18 cellular contexts compared by ENCODE assay signal in genomic region chr3:15052335-15053242, GRCh38. TPM values are rescaled to one million over a fixed set of nuclear protein-coding genes. Genes with fewer than 3 reads are reported as not detected.
A peak's percentile ranks its signal among the peaks of the same experiment; 100 is the strongest.
DNase-seq lines count a peak whose midpoint lies in the region; ATAC-seq and TF ChIP-seq lines count a peak whose summit lies in the region.
"Had no signal": no experiment of that assay in that cellular context is flagged by ENCODE, and none has a peak within 500 bp of the region (broad histone marks: within the 10 kb centered on the region; RNA-seq: fewer than 3 reads in every experiment).

No MANE protein-coding gene starts in this region.

- 0 out of 2 replicates have a peak, but pooled peaks cover 4% of the 10 kb centered on the region for H3F3A ChIP-seq in OCI-LY1 (ENCODE audit: insufficient read depth, low read length)

- no peak overlapping the region for H3K4me3 Mint-ChIP-seq in activated CD8-positive, alpha-beta T cell treated with anti-CD3 and anti-CD28 coated beads for 36 hours
- no peak overlapping the region for H3K4me3 Mint-ChIP-seq in activated CD8-positive, alpha-beta T cell treated with anti-CD3 and anti-CD28 coated beads, Interleukin-2, amount 10 ng/mL, durations not matched to agents 7 days and 5 days
- H3K4me3 Mint-ChIP-seq in brain, result no peak overlapping the region
- H3K4me3 Mint-ChIP-seq: activated naive CD8-positive, alpha-beta T cell treated with anti-CD3 and anti-CD28 coated beads, Interleukin-2, amount 10 ng/mL, durations not matched to agents 7 days and 5 days had no signal

- intact Hi-C loops in activated CD8-positive, alpha-beta T cell treated with anti-CD3 and anti-CD28 coated beads for 36 hours (cut with micrococcal nuclease), result no loop called here

- H3K27me3 ChIP-seq in OCI-LY1 (ENCODE audit: insufficient read depth, low read length), result no peaks in the 10 kb centered on the region

- no peaks in the 10 kb centered on the region; the same call in 1 of the 2 replicates for H4K20me1 ChIP-seq in OCI-LY1 (ENCODE audit: insufficient read depth, low read length)

- ATAC-seq in activated CD8-positive, alpha-beta T cell treated with anti-CD3 and anti-CD28 coated beads for 36 hours, result no peak
- no peak for ATAC-seq in activated CD8-positive, alpha-beta T cell treated with anti-CD3 and anti-CD28 coated beads, Interleukin-2, amount 10 ng/mL, durations not matched to agents 7 days and 5 days
- no peak for ATAC-seq in HG03196 (IDR thresholded peaks at IDR 0.05; ENCODE audit: unreplicated experiment)

- no peak for TF ChIP-seq CTCF in activated CD8-positive, alpha-beta T cell treated with anti-CD3 and anti-CD28 coated beads for 36 hours (IDR thresholded peaks at IDR 0.05)
- TF ChIP-seq CTCF in OCI-LY1 (IDR thresholded peaks at IDR 0.05; ENCODE audit: low read length), result no peak
- TF ChIP-seq CTCF in brain (conservative IDR thresholded peaks at IDR 0.05), result no peak

- peaks cover 37% of the 10 kb centered on the region for H3K4me1 ChIP-seq in OCI-LY1 (ENCODE audit: insufficient read depth, low read length, severe bottlenecking)
- H3K4me1 ChIP-seq: A549 had no signal

- H3K4me2 ChIP-seq in OCI-LY1 (ENCODE audit: low read length), result no peak overlapping the region
- H3K4me2 ChIP-seq: A549, smooth muscle cell had no signal

- no peak overlapping the region for H3K4me3 ChIP-seq in OCI-LY1 (ENCODE audit: low read depth, low read length, poor library complexity, severe bottlenecking)
- H3K4me3 ChIP-seq: A549, left ventricle myocardium inferior, smooth muscle cell had no signal

- peaks cover 46% of the 10 kb centered on the region for H3K79me2 ChIP-seq in OCI-LY1 (ENCODE audit: insufficient read depth, low read length)

- peaks cover 93% of the 10 kb centered on the region for H3K36me3 ChIP-seq in OCI-LY1 (ENCODE audit: insufficient read depth, low read length)

- CTCF ChIA-PET in activated CD8-positive, alpha-beta T cell treated with anti-CD3 and anti-CD28 coated beads for 36 hours (lab: Charles Lee), result interaction anchor here (1.1 to 2.1 kb wide), 2 partner anchors 31 to 64 kb away, joined by 3 to 5 read pairs; no protein-coding TSS in a partner anchor
- CTCF ChIA-PET in activated CD8-positive, alpha-beta T cell treated with anti-CD3 and anti-CD28 coated beads, Interleukin-2, amount 10 ng/mL, durations not matched to agents 7 days and 5 days (lab: Charles Lee), result interaction anchor here (0.7 to 2.6 kb wide), 3 partner anchors 8 to 20 kb away, joined by 3 to 11 read pairs (median 5); partner anchors contain the start of gene MRPS25

- POLR2A ChIA-PET in activated CD8-positive, alpha-beta T cell treated with anti-CD3 and anti-CD28 coated beads for 36 hours (lab: Charles Lee), result interaction anchor here (2.5 kb wide), 1 partner anchor 12 kb away, joined by 10 read pairs; the partner anchor contains the start of gene MRPS25
- POLR2A ChIA-PET in activated CD8-positive, alpha-beta T cell treated with anti-CD3 and anti-CD28 coated beads, Interleukin-2, amount 10 ng/mL, durations not matched to agents 7 days and 5 days (lab: Charles Lee), result no interaction called here

- H3K27ac Mint-ChIP-seq in activated CD8-positive, alpha-beta T cell treated with anti-CD3 and anti-CD28 coated beads for 36 hours, result peak overlapping the region; percentile 19
- no peak overlapping the region for H3K27ac Mint-ChIP-seq in activated CD8-positive, alpha-beta T cell treated with anti-CD3 and anti-CD28 coated beads, Interleukin-2, amount 10 ng/mL, durations not matched to agents 7 days and 5 days
- peak overlapping the region; percentile 36 to 80 (median 55) for H3K27ac Mint-ChIP-seq in brain

- peaks cover 63% of the 10 kb centered on the region for H3K36me3 Mint-ChIP-seq in activated CD8-positive, alpha-beta T cell treated with anti-CD3 and anti-CD28 coated beads for 36 hours (ENCODE audit: low read depth)
- H3K36me3 Mint-ChIP-seq in activated CD8-positive, alpha-beta T cell treated with anti-CD3 and anti-CD28 coated beads, Interleukin-2, amount 10 ng/mL, durations not matched to agents 7 days and 5 days (ENCODE audit: low read depth), result peaks cover 72% of the 10 kb centered on the region
- peaks cover 73% of the 10 kb centered on the region for H3K36me3 Mint-ChIP-seq in brain

- no peaks in the 10 kb centered on the region for H3K9me2 ChIP-seq in OCI-LY1 (ENCODE audit: low read depth, low read length)

- peaks cover 59% of the 10 kb centered on the region for H3K4me1 Mint-ChIP-seq in activated CD8-positive, alpha-beta T cell treated with anti-CD3 and anti-CD28 coated beads for 36 hours (ENCODE audit: low read depth)
- peaks cover 35% of the 10 kb centered on the region for H3K4me1 Mint-ChIP-seq in activated CD8-positive, alpha-beta T cell treated with anti-CD3 and anti-CD28 coated beads, Interleukin-2, amount 10 ng/mL, durations not matched to agents 7 days and 5 days (ENCODE audit: low read depth)
- peaks cover 13% of the 10 kb centered on the region for H3K4me1 Mint-ChIP-seq in brain

- H2AFZ ChIP-seq in OCI-LY1 (ENCODE audit: low read length), result no peak overlapping the region

- no peaks in the 10 kb centered on the region for H3K27me3 Mint-ChIP-seq in activated CD8-positive, alpha-beta T cell treated with anti-CD3 and anti-CD28 coated beads for 36 hours
- no peaks in the 10 kb centered on the region for H3K27me3 Mint-ChIP-seq in activated CD8-positive, alpha-beta T cell treated with anti-CD3 and anti-CD28 coated beads, Interleukin-2, amount 10 ng/mL, durations not matched to agents 7 days and 5 days (ENCODE audit: low read depth)
- no peaks in the 10 kb centered on the region for H3K27me3 Mint-ChIP-seq in brain
- H3K27me3 Mint-ChIP-seq: activated naive CD8-positive, alpha-beta T cell treated with anti-CD3 and anti-CD28 coated beads, Interleukin-2, amount 10 ng/mL, durations not matched to agents 7 days and 5 days had no signal

- no peaks in the 10 kb centered on the region for H3K9me3 ChIP-seq in OCI-LY1 (ENCODE audit: low read length)
- H3K9me3 ChIP-seq: A549, left ventricle myocardium inferior had no signal

- H3K9me3 Mint-ChIP-seq in activated CD8-positive, alpha-beta T cell treated with anti-CD3 and anti-CD28 coated beads for 36 hours, result peaks cover 3% of the 10 kb centered on the region
- H3K9me3 Mint-ChIP-seq in activated CD8-positive, alpha-beta T cell treated with anti-CD3 and anti-CD28 coated beads, Interleukin-2, amount 10 ng/mL, durations not matched to agents 7 days and 5 days (ENCODE audit: insufficient read depth), result no peaks in the 10 kb centered on the region
- peaks cover 0 to 2% (median 0%) of the 10 kb centered on the region in 5 experiments for H3K9me3 Mint-ChIP-seq in brain

- H3K9ac ChIP-seq in OCI-LY1 (ENCODE audit: low read length), result no peak overlapping the region

- peak overlapping the region; percentile 44 for H3K27ac ChIP-seq in OCI-LY1 (ENCODE audit: low read depth, low read length, poor library complexity, severe bottlenecking)
- H3K27ac ChIP-seq: A549, left ventricle myocardium inferior had no signal

- DNase-seq in activated CD8-positive, alpha-beta T cell treated with anti-CD3 and anti-CD28 coated beads for 36 hours, result no peak
- DNase-seq in activated CD8-positive, alpha-beta T cell treated with anti-CD3 and anti-CD28 coated beads, Interleukin-2, amount 10 ng/mL, durations not matched to agents 7 days and 5 days, result no peak
- DNase-seq in retina (peak; percentile 21), SKM-1 treated with dmso at 0.1 percent for 144 hours (lab: John Stamatoyannopoulos, UW; ENCODE audit: unreplicated experiment) (no peak), HPDE6-E6E7 (ENCODE audit: extremely low spot score) (no peak)
- DNase-seq: activated naive CD8-positive, alpha-beta T cell treated with anti-CD3 and anti-CD28 coated beads, Interleukin-2, amount 10 ng/mL, durations not matched to agents 7 days and 5 days; hippocampal formation; Kasumi-1; left ventricle myocardium inferior; NCI-H1694; NCI-H526 treated with DMSO at 0.1 percent for 48 hours; occipital lobe; Right ventricle myocardium superior had no signal

RNA-seq across cellular contexts. Expression of gene MRPS25, which starts 12.5 kb away (rescaled TPM):
- 10 to 100 TPM; 73.9 to 78.2 TPM for total RNA-seq in activated CD8-positive, alpha-beta T cell treated with anti-CD3 and anti-CD28 coated beads for 36 hours
- total RNA-seq in activated CD8-positive, alpha-beta T cell treated with anti-CD3 and anti-CD28 coated beads, Interleukin-2, amount 10 ng/mL, durations not matched to agents 7 days and 5 days, result 10 to 100 TPM; 58.5 to 64.6 TPM
- 19.4 TPM for polyA plus RNA-seq in brain (ENCODE audit: insufficient read depth, low read depth, low replicate concordance)

RNA-seq across cellular contexts. Expression of gene RBSN, which starts 46.4 kb away (rescaled TPM):
- total RNA-seq in activated CD8-positive, alpha-beta T cell treated with anti-CD3 and anti-CD28 coated beads for 36 hours, result 10 to 100 TPM; 11.3 to 11.8 TPM
- total RNA-seq in activated CD8-positive, alpha-beta T cell treated with anti-CD3 and anti-CD28 coated beads, Interleukin-2, amount 10 ng/mL, durations not matched to agents 7 days and 5 days, result 10 to 100 TPM; 16.4 to 17.8 TPM
- 12.6 TPM for polyA plus RNA-seq in brain (ENCODE audit: insufficient read depth, low read depth, low replicate concordance)
